In the genomic region with DNA sequence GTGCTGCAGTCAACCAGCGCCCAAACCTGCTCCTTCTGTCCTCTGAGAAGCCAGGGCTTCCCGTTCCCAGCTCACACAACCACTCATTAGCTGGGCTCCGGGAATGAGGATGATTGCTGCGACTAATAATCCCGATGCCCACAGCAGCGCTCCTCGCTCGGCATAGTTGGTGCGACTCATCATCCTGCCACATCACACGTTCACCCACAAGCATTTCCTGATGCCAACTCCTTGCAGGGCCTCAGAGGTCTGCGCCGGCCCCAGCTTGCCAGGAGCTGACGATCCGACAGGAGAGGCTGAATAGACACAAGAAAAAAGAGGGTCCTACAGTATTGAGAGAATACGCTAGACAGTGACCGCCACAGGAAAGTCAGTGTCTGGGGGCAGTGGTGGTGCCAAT, we compare ENCODE assay signal across 1 cellular context.
TF ChIP-seq lines count a peak whose summit lies in the region.

No MANE protein-coding gene starts in this region.

TF ChIP-seq in HepG2, 621 proteins besides CTCF, POLR2A, EP300 and RAD21:
- no peak for TF ChIP-seq ZFP36 (IDR thresholded peaks at IDR 0.05; ENCODE audit: borderline replicate concordance, low read depth, low read length, partially characterized antibody)
- no peak for TF ChIP-seq ZNF263 (CRISPR knock-in tag; IDR thresholded peaks at IDR 0.05)
